In genomic region chr5:149437369-149438040, GRCh38 we compare ENCODE assay signal across 18 cellular contexts. TPM values are rescaled to one million over a fixed set of nuclear protein-coding genes. Genes with fewer than 3 reads are reported as not detected.
DNase-seq lines count a peak whose midpoint lies in the region; ATAC-seq and TF ChIP-seq lines count a peak whose summit lies in the region.
"Had no signal": no experiment of that assay in that cellular context is flagged by ENCODE, and none has a peak within 500 bp of the region (broad histone marks: within the 10 kb centered on the region; RNA-seq: fewer than 3 reads in every experiment).

No MANE protein-coding gene starts in this region.

- ATAC-seq in IMR-90 (ENCODE audit: low read depth), result no peak
- no peak for ATAC-seq in GM21360 (IDR thresholded peaks at IDR 0.05; ENCODE audit: unreplicated experiment)

- peaks cover 29% of the 10 kb centered on the region for H3K4me1 Mint-ChIP-seq in Calu3 (ENCODE audit: low read depth, unreplicated experiment)
- H3K4me1 Mint-ChIP-seq in activated CD4-positive, alpha-beta T cell treated with anti-CD3 and anti-CD28 coated beads, Interleukin-2, amount 10 ng/mL, durations not matched to agents 7 days and 5 days, result peaks cover 17% of the 10 kb centered on the region

- H3K9me3 Mint-ChIP-seq in Calu3 (ENCODE audit: low read depth, unreplicated experiment), result no peaks in the 10 kb centered on the region
- H3K9me3 Mint-ChIP-seq in activated CD4-positive, alpha-beta T cell treated with anti-CD3 and anti-CD28 coated beads, Interleukin-2, amount 10 ng/mL, durations not matched to agents 7 days and 5 days, result no peaks in the 10 kb centered on the region
- H3K9me3 Mint-ChIP-seq: HFFc6 had no signal

- no peak overlapping the region for H3K4me3 ChIP-seq in IMR-90 (ENCODE audit: insufficient read depth, low read depth, low read length)
- H3K4me3 ChIP-seq in WERI-Rb-1 (ENCODE audit: low read depth, low read length), result peak overlapping the region; percentile 29
- H3K4me3 ChIP-seq in sigmoid colon, result no peak overlapping the region
- H3K4me3 ChIP-seq: SK-N-MC had no signal

- TF ChIP-seq CTCF in Calu3 (IDR thresholded peaks at IDR 0.05; ENCODE audit: unreplicated experiment) (no peak), IMR-90 (conservative IDR thresholded peaks at IDR 0.05; ENCODE audit: low read depth, low read length) (no peak), WERI-Rb-1 (IDR thresholded peaks at IDR 0.05; ENCODE audit: low read depth, low read length) (no peak), sigmoid colon (IDR thresholded peaks at IDR 0.05) (no peak)

- intact Hi-C loops in Calu3 (cut with micrococcal nuclease; ENCODE audit: unreplicated experiment) (no loop called here), IMR-90 (cut with micrococcal nuclease) (no loop called here), sigmoid colon (cut with DNase I) (no loop called here)

- DNase-seq in Calu3 (no peak), IMR-90 (no peak), WERI-Rb-1 (no peak), sigmoid colon (no peak)
- DNase-seq in central memory CD4-positive, alpha-beta T cell, result no peak
- no peak for DNase-seq in activated CD4-positive, alpha-beta T cell treated with anti-CD3 and anti-CD28 coated beads, Interleukin-2, amount 10 ng/mL, durations not matched to agents 7 days and 5 days
- DNase-seq: AML-193, COR-L47, DMS153, HFFc6, Kasumi-1, NCI-H1048, NCI-H146, NCI-H2081, NCI-H510A had no signal

- no peak overlapping the region for H4K8ac ChIP-seq in IMR-90 (ENCODE audit: low read depth in 2 of 2, low read length in 2 of 2)

- CTCF ChIA-PET in Calu3 (lab: Charles Lee) (no interaction called here), IMR-90 (lab: Yijun Ruan, JAX) (interaction anchor here (0.7 kb wide), 1 partner anchor 10 kb away, joined by 7 read pairs; no protein-coding TSS in a partner anchor)
- CTCF ChIA-PET in activated CD4-positive, alpha-beta T cell treated with anti-CD3 and anti-CD28 coated beads, Interleukin-2, amount 10 ng/mL, durations not matched to agents 7 days and 5 days (lab: Charles Lee), result interaction anchor here (1.0 kb wide), 1 partner anchor 10 kb away, joined by 5 read pairs; no protein-coding TSS in a partner anchor

- peaks cover 10% of the 10 kb centered on the region for H3K4me1 ChIP-seq in IMR-90 (ENCODE audit: control insufficient read depth, insufficient read depth, low read length)
- H3K4me1 ChIP-seq in sigmoid colon, result peaks cover 3 to 46% (median 39%) of the 10 kb centered on the region in 4 donors

- H4K91ac ChIP-seq in IMR-90 (ENCODE audit: insufficient read depth, low read depth, low read length), result no peak overlapping the region

- H3K9me1 ChIP-seq in IMR-90 (ENCODE audit: insufficient read depth, low read length), result peaks cover 3% of the 10 kb centered on the region; the same call in 1 of the 2 replicates

- H3K36me3 ChIP-seq in IMR-90 (ENCODE audit: control insufficient read depth, insufficient read depth, low read length) (no peaks in the 10 kb centered on the region), WERI-Rb-1 (no peaks in the 10 kb centered on the region), sigmoid colon (no peaks in the 10 kb centered on the region)

- H3K4ac ChIP-seq in IMR-90 (ENCODE audit: low read depth, low read length), result no peak overlapping the region

- peak overlapping the region; percentile 61 for H2AFZ ChIP-seq in IMR-90 (replicated peaks; ENCODE audit: low read length, poor library complexity)

- no peak overlapping the region for H2AK5ac ChIP-seq in IMR-90 (ENCODE audit: low read depth, low read length)

- peak overlapping the region; percentile 77 for H2AK9ac ChIP-seq in IMR-90 (replicated peaks; ENCODE audit: low read depth, low read length, poor library complexity)

- no peak overlapping the region for H3K23ac ChIP-seq in IMR-90 (ENCODE audit: low read depth, low read length)

- no peak for TF ChIP-seq RAD21 in IMR-90 (IDR thresholded peaks at IDR 0.05; ENCODE audit: low read length)

- H3K4me2 ChIP-seq in IMR-90 (ENCODE audit: low read depth, low read length), result no peak overlapping the region

- H3K56ac ChIP-seq in IMR-90 (ENCODE audit: extremely low read depth, insufficient read depth, low read length), result no peak overlapping the region

- no peak for TF ChIP-seq EP300 in sigmoid colon (IDR thresholded peaks at IDR 0.05)

- in situ Hi-C loops in IMR-90 (cut with MboI; ENCODE audit: low sequenced_read_pairs), result loop anchor here (5.0 kb wide), 1 partner anchor 125 kb away; no protein-coding TSS in a partner anchor

- H4K5ac ChIP-seq in IMR-90 (ENCODE audit: low read depth, low read length), result no peak overlapping the region

- no peak overlapping the region for H3K14ac ChIP-seq in IMR-90 (replicated peaks; ENCODE audit: low read depth, low read length)

- no peak overlapping the region for H3K18ac ChIP-seq in IMR-90 (ENCODE audit: low read depth, low read length)

- H2BK120ac ChIP-seq in IMR-90 (ENCODE audit: low read depth, low read length), result no peak overlapping the region

- POLR2A ChIA-PET in IMR-90 (lab: Charles Lee; ENCODE audit: unreplicated experiment), result no interaction called here
- POLR2A ChIA-PET in activated CD4-positive, alpha-beta T cell treated with anti-CD3 and anti-CD28 coated beads, Interleukin-2, amount 10 ng/mL, durations not matched to agents 7 days and 5 days (lab: Charles Lee), result no interaction called here

- TF ChIP-seq POLR2A in IMR-90 (IDR thresholded peaks at IDR 0.05; ENCODE audit: low read depth, low read length) (no peak), sigmoid colon (IDR thresholded peaks at IDR 0.05) (no peak)

- peaks cover 16% of the 10 kb centered on the region for H3K36me3 Mint-ChIP-seq in Calu3 (ENCODE audit: insufficient read depth, unreplicated experiment)
- H3K36me3 Mint-ChIP-seq in activated CD4-positive, alpha-beta T cell treated with anti-CD3 and anti-CD28 coated beads, Interleukin-2, amount 10 ng/mL, durations not matched to agents 7 days and 5 days (ENCODE audit: low read depth), result no peaks in the 10 kb centered on the region

- H3K27ac ChIP-seq in IMR-90 (ENCODE audit: insufficient read depth, low read length) (no peak overlapping the region), WERI-Rb-1 (peak overlapping the region; percentile 71), sigmoid colon (peak overlapping the region in 3 of 4 donors; percentile 74 to 98 (median 97))
- H3K27ac ChIP-seq: SK-N-MC had no signal

- H3K9me3 ChIP-seq in IMR-90 (ENCODE audit: control insufficient read depth, insufficient read depth, low read length), result no peaks in the 10 kb centered on the region
- H3K9me3 ChIP-seq in WERI-Rb-1 (ENCODE audit: severe bottlenecking), result no peaks in the 10 kb centered on the region
- peaks cover 0 to 6% (median 0%) of the 10 kb centered on the region in 4 donors for H3K9me3 ChIP-seq in sigmoid colon

- H3K27ac Mint-ChIP-seq in Calu3 (ENCODE audit: unreplicated experiment), result peak overlapping the region; percentile 40
- H3K27ac Mint-ChIP-seq in activated CD4-positive, alpha-beta T cell treated with anti-CD3 and anti-CD28 coated beads, Interleukin-2, amount 10 ng/mL, durations not matched to agents 7 days and 5 days, result no peak overlapping the region
- H3K27ac Mint-ChIP-seq: HFFc6 had no signal

- 100% methylated on average over 2 of the region's 10 CpGs; no CpG with 5 or more reads in 1 of the 2 experiments for WGBS in IMR-90 (ENCODE audit: extremely low coverage in 2 of 2, insufficient read length in 1 of 2), 2 experiments
- WGBS in sigmoid colon, 2 donors, result 62 to 70% methylated on average over 10 of the region's 10 CpGs

- no peaks in the 10 kb centered on the region for H3K27me3 Mint-ChIP-seq in Calu3 (ENCODE audit: unreplicated experiment)
- H3K27me3 Mint-ChIP-seq in activated CD4-positive, alpha-beta T cell treated with anti-CD3 and anti-CD28 coated beads, Interleukin-2, amount 10 ng/mL, durations not matched to agents 7 days and 5 days, result no peaks in the 10 kb centered on the region

- no peak overlapping the region for H3K4me3 Mint-ChIP-seq in Calu3 (ENCODE audit: low read depth, unreplicated experiment)
- no peak overlapping the region for H3K4me3 Mint-ChIP-seq in activated CD4-positive, alpha-beta T cell treated with anti-CD3 and anti-CD28 coated beads, Interleukin-2, amount 10 ng/mL, durations not matched to agents 7 days and 5 days
- H3K4me3 Mint-ChIP-seq: HFFc6 had no signal

- peaks cover 22% of the 10 kb centered on the region for H4K20me1 ChIP-seq in IMR-90 (ENCODE audit: insufficient read depth, low read length)

- no peak overlapping the region for H3K9ac ChIP-seq in IMR-90 (ENCODE audit: low read depth, low read length)

- dilution Hi-C loops in IMR-90 (cut with HindIII; ENCODE audit: low sequenced_read_pairs, unreplicated experiment), result no loop called here

- no TSS peak for BruUV-seq in Calu3 (replicated peaks; lab: Mats Ljungman, UMichigan)
- BruUV-seq in IMR-90 (replicated peaks; lab: Mats Ljungman, UMichigan), result no TSS peak

- no peaks in the 10 kb centered on the region; a peak in 1 of 4 replicates for H3K79me1 ChIP-seq in IMR-90 (ENCODE audit: low read depth in 1 of 2, low read length in 2 of 2)

- H2BK20ac ChIP-seq in IMR-90 (ENCODE audit: low read depth, low read length), result no peak overlapping the region

- no peaks in the 10 kb centered on the region for H3K27me3 ChIP-seq in IMR-90 (ENCODE audit: control insufficient read depth, insufficient read depth, low read length)
- H3K27me3 ChIP-seq in WERI-Rb-1 (ENCODE audit: insufficient read depth, low read depth, severe bottlenecking), result no peaks in the 10 kb centered on the region
- H3K27me3 ChIP-seq in sigmoid colon, result no peaks in the 10 kb centered on the region

- H2BK5ac ChIP-seq in IMR-90 (ENCODE audit: low read depth, low read length, poor library complexity, severe bottlenecking), result no peak overlapping the region

- no peak overlapping the region for H2BK15ac ChIP-seq in IMR-90 (ENCODE audit: low read depth, low read length)

TF ChIP-seq in IMR-90, 13 proteins besides CTCF, POLR2A, EP300 and RAD21 (continues in another document):
- TF ChIP-seq BHLHE40 (IDR thresholded peaks at IDR 0.05; ENCODE audit: low read depth, low read length) (no peak), USF2 (IDR thresholded peaks at IDR 0.05; ENCODE audit: low read depth, low read length) (no peak), RCOR1 (IDR thresholded peaks at IDR 0.05; ENCODE audit: insufficient replicate concordance, low read length) (no peak)

RNA-seq across cellular contexts. Expression of gene IL17B, which starts 58.4 kb away (rescaled TPM):
- total RNA-seq in Calu3 (2022) (not detected in 2 replicates), IMR-90 (2012; rRNA removed) (0.28 TPM in 1 of 2 replicates, not detected in the other), sigmoid colon (1 to 10 TPM; 3.0 to 9.6 (median 5.6) TPM)
- polyA plus RNA-seq in IMR-90 (2012; rRNA removed) (0.31 and 0.86 TPM in 2 replicates), sigmoid colon (under 1 TPM in 1 of 3 donors, not detected in 2; 0.82 TPM)
- polyA plus RNA-seq in IMR-90 (2012; cell fraction: cytosol; rRNA removed), result 0.84 TPM in 1 of 2 replicates, not detected in the other
- polyA plus RNA-seq in IMR-90 (2012; cell fraction: nucleus; rRNA removed; ENCODE audit: low replicate concordance), result 0.30 and 0.39 TPM in 2 replicates
- not detected for total RNA-seq in activated CD4-positive, alpha-beta T cell treated with anti-CD3 and anti-CD28 coated beads, Interleukin-2, amount 10 ng/mL, durations not matched to agents 7 days and 5 days
- total RNA-seq: H1 had no signal
